Comparison of ENCODE assay signal across 15 cellular contexts in genomic region chr7:30423793-30424505, GRCh38.
"Had no signal": no experiment of that assay in that cellular context is flagged by ENCODE, and none has a peak within 500 bp of the region (broad histone marks: within the 10 kb centered on the region; RNA-seq: fewer than 3 reads in every experiment).

No MANE protein-coding gene starts in this region.

- H3K36me3 ChIP-seq: breast epithelium, thoracic aorta had no signal

- H3K9me3 Mint-ChIP-seq: dendritic cell treated with granulocyte-macrophage colony-stimulating factor and Interleukin-4, amounts not matched to agents 40 ng/mL and 50 ng/mL, for 4 days; natural killer cell treated with Interleukin-12 subunit alpha and Interleukin-12 subunit beta and Interleukin-15 and Interleukin-18, amount 100 ng/mL, for 72 hours had no signal

- H3K27ac ChIP-seq: ascending aorta, breast epithelium, thoracic aorta had no signal

- H3K27me3 ChIP-seq: ascending aorta, breast epithelium had no signal

- H3K27me3 Mint-ChIP-seq: dendritic cell treated with granulocyte-macrophage colony-stimulating factor and Interleukin-4, amounts not matched to agents 40 ng/mL and 50 ng/mL, for 4 days; natural killer cell treated with Interleukin-12 subunit alpha and Interleukin-12 subunit beta and Interleukin-15 and Interleukin-18, amount 100 ng/mL, for 72 hours; progenitor cell of endocrine pancreas had no signal

- H3K4me3 Mint-ChIP-seq: dendritic cell treated with granulocyte-macrophage colony-stimulating factor and Interleukin-4, amounts not matched to agents 40 ng/mL and 50 ng/mL, for 4 days; natural killer cell treated with Interleukin-12 subunit alpha and Interleukin-12 subunit beta and Interleukin-15 and Interleukin-18, amount 100 ng/mL, for 72 hours had no signal

- H3K27ac Mint-ChIP-seq: dendritic cell treated with granulocyte-macrophage colony-stimulating factor and Interleukin-4, amounts not matched to agents 40 ng/mL and 50 ng/mL, for 4 days; progenitor cell of endocrine pancreas had no signal

- H3K4me3 ChIP-seq: ascending aorta, breast epithelium, thoracic aorta had no signal

- H3K4me1 ChIP-seq: ascending aorta had no signal

- DNase-seq: activated CD4-positive, alpha-beta T cell treated with anti-CD3 and anti-CD28 coated beads, Interleukin-2, amount 50 U/mL, for 4 hours; activated CD4-positive, CD25-positive, alpha-beta regulatory T cell; activated gamma-delta T cell treated with Interleukin-2 at 50 U/mL for 16 hours; activated T-cell treated with anti-CD3 and anti-CD28 coated beads, Interleukin-2, amount 50 U/mL, for 48 hours; effector memory CD4-positive, alpha-beta T cell; foreskin melanocyte; mesenchymal stem cell; occipital lobe; small intestine had no signal

- H3K9me3 ChIP-seq: ascending aorta, breast epithelium, thoracic aorta had no signal
